ENCODE assay signal across 8 cellular contexts in genomic region chr3:120559228-120560061, GRCh38. TPM values are rescaled to one million over a fixed set of nuclear protein-coding genes. Genes with fewer than 3 reads are reported as not detected.
DNase-seq lines count a peak whose midpoint lies in the region; ATAC-seq and TF ChIP-seq lines count a peak whose summit lies in the region.

No MANE protein-coding gene starts in this region.

- H3K36me3 Mint-ChIP-seq in activated naive CD8-positive, alpha-beta T cell treated with anti-CD3 and anti-CD28 coated beads, Interleukin-2, amount 10 ng/mL, durations not matched to agents 7 days and 5 days: no peaks in the 10 kb centered on the region

- no peaks in the 10 kb centered on the region for H3K27me3 ChIP-seq in AG04450 (ENCODE audit: control insufficient read depth, insufficient read depth, low read length)
- H3K27me3 ChIP-seq in right atrium auricular region: no peaks in the 10 kb centered on the region
- no peaks in the 10 kb centered on the region for H3K27me3 ChIP-seq in rectal smooth muscle tissue (ENCODE audit: control insufficient read depth, insufficient read depth, low read length)

- H3K4me1 ChIP-seq in right atrium auricular region (peaks cover 0 to 67% of the 10 kb centered on the region in 2 donors), rectal smooth muscle tissue (ENCODE audit: control insufficient read depth, insufficient read depth, low read length) (peaks cover 19% of the 10 kb centered on the region)

- H3K27ac ChIP-seq in AG04450 (ENCODE audit: low read depth, low read length): peak overlapping the region; percentile 86
- peak overlapping the region; percentile 86 to 92 for H3K27ac ChIP-seq in right atrium auricular region
- H3K27ac ChIP-seq in rectal smooth muscle tissue (ENCODE audit: low read depth, low read length): peak overlapping the region; percentile 88

- H3K36me3 ChIP-seq in right atrium auricular region: no peaks in the 10 kb centered on the region
- H3K36me3 ChIP-seq in rectal smooth muscle tissue (ENCODE audit: control insufficient read depth, insufficient read depth, low read length): no peaks in the 10 kb centered on the region

- peak overlapping the region; percentile 71 for H3K9ac ChIP-seq in rectal smooth muscle tissue (ENCODE audit: low read length)

- H3K4me3 Mint-ChIP-seq in activated naive CD8-positive, alpha-beta T cell treated with anti-CD3 and anti-CD28 coated beads, Interleukin-2, amount 10 ng/mL, durations not matched to agents 7 days and 5 days: peak overlapping the region; percentile 48

- peaks cover 11% of the 10 kb centered on the region for H3K4me1 Mint-ChIP-seq in activated naive CD8-positive, alpha-beta T cell treated with anti-CD3 and anti-CD28 coated beads, Interleukin-2, amount 10 ng/mL, durations not matched to agents 7 days and 5 days

- H3K9me3 Mint-ChIP-seq in activated naive CD8-positive, alpha-beta T cell treated with anti-CD3 and anti-CD28 coated beads, Interleukin-2, amount 10 ng/mL, durations not matched to agents 7 days and 5 days: no peaks in the 10 kb centered on the region

- DNase-seq in AG04450 (ENCODE audit: low read depth, low spot score): peak; percentile 26
- peak; percentile 23 for DNase-seq in NCI-H460 (ENCODE audit: extremely low read depth, low read depth)
- peak; percentile 27 for DNase-seq in activated naive CD8-positive, alpha-beta T cell treated with anti-CD3 and anti-CD28 coated beads, Interleukin-2, amount 10 ng/mL, durations not matched to agents 7 days and 5 days
- DNase-seq in right atrium auricular region (ENCODE audit: low spot score): no peak
- no peak for DNase-seq in NCI-H748 (lab: John Stamatoyannopoulos, UW; ENCODE audit: unreplicated experiment)

- peaks cover 4% of the 10 kb centered on the region for H3K27me3 Mint-ChIP-seq in activated naive CD8-positive, alpha-beta T cell treated with anti-CD3 and anti-CD28 coated beads, Interleukin-2, amount 10 ng/mL, durations not matched to agents 7 days and 5 days

- POLR2A ChIA-PET in AG04450 (lab: Yijun Ruan, JAX): interaction anchor here (0.9 to 2.0 kb wide), 9 partner anchors 109 to 464 kb away, joined by 3 to 17 read pairs (median 4); partner anchors contain the start of gene FSTL1
- POLR2A ChIA-PET in activated naive CD8-positive, alpha-beta T cell treated with anti-CD3 and anti-CD28 coated beads, Interleukin-2, amount 10 ng/mL, durations not matched to agents 7 days and 5 days (lab: Charles Lee): interaction anchor here (1.2 kb wide), 1 partner anchor 141 kb away, joined by 4 read pairs; no protein-coding TSS in a partner anchor

- H3K27ac Mint-ChIP-seq in activated naive CD8-positive, alpha-beta T cell treated with anti-CD3 and anti-CD28 coated beads, Interleukin-2, amount 10 ng/mL, durations not matched to agents 7 days and 5 days: no peak overlapping the region

- ATAC-seq in GM18511 (IDR thresholded peaks at IDR 0.05; ENCODE audit: unreplicated experiment): peak; percentile 41
- ATAC-seq in HG02981 (IDR thresholded peaks at IDR 0.05; ENCODE audit: unreplicated experiment): peak; percentile 35
- ATAC-seq in activated naive CD8-positive, alpha-beta T cell treated with anti-CD3 and anti-CD28 coated beads, Interleukin-2, amount 10 ng/mL, durations not matched to agents 7 days and 5 days (ENCODE audit: low read depth): no peak

- H3K4me3 ChIP-seq in AG04450 (ENCODE audit: low read depth, low read length) (peak overlapping the region; percentile 58), right atrium auricular region (peak overlapping the region; percentile 12 to 50), rectal smooth muscle tissue (ENCODE audit: low read length) (peak overlapping the region; percentile 58)

- CTCF ChIA-PET in AG04450 (lab: Charles Lee): interaction anchor here (0.6 to 7.3 kb wide), 77 partner anchors 8 to 667 kb away, joined by 3 to 209 read pairs (median 4); partner anchors contain the start of genes GTF2E1, LRRC58, NDUFB4 and RABL3

- H3K9me3 ChIP-seq in AG04450 (ENCODE audit: control insufficient read depth, insufficient read depth, low read length) (no peaks in the 10 kb centered on the region), right atrium auricular region (no peaks in the 10 kb centered on the region)

- TF ChIP-seq CTCF in AG04450 (IDR thresholded peaks at IDR 0.05; ENCODE audit: low read depth, low read length) (no peak), right atrium auricular region (IDR thresholded peaks at IDR 0.05) (peak in 1 of 2 donors; percentile 42)

RNA-seq across cellular contexts. Expression of gene NDUFB4, which starts 36.7 kb away (rescaled TPM):
- 174 and 183 TPM in 2 replicates for polyA plus RNA-seq in AG04450 (2011; rRNA removed)
- 166 and 267 TPM in 2 replicates for polyA minus RNA-seq in AG04450 (2011; rRNA and poly(A)+ RNA removed)
- total RNA-seq in NCI-H460 (2014; rRNA removed; shearing (Covaris generic)): 185 and 192 TPM in 2 replicates
- polyA plus RNA-seq in NCI-H460 (2014; cell fraction: nucleus; rRNA removed): 64.7 and 92.2 TPM in 2 replicates
- 100 to 1,000 TPM; 120 to 121 TPM for total RNA-seq in activated naive CD8-positive, alpha-beta T cell treated with anti-CD3 and anti-CD28 coated beads, Interleukin-2, amount 10 ng/mL, durations not matched to agents 7 days and 5 days
- 100 to 1,000 TPM; 244 to 274 TPM for total RNA-seq in right atrium auricular region

Comparison
In these comparisons a context has a peak if more than half of its experiments do, and no peak if none do; other contexts are left out.
1. DNase-seq: peak in AG04450 (single experiment), NCI-H460 (single experiment) and activated naive CD8-positive, alpha-beta T cell treated with anti-CD3 and anti-CD28 coated beads, Interleukin-2, amount 10 ng/mL, durations not matched to agents 7 days and 5 days (single experiment); none in right atrium auricular region (single experiment) and NCI-H748 (single experiment).
2. Peak in every context shown above with its lines, with median percentiles within 50 percentile points of each other: H3K27ac ChIP-seq and H3K4me3 ChIP-seq.